ENCODE assay signal across 14 cellular contexts in the genomic region with DNA sequence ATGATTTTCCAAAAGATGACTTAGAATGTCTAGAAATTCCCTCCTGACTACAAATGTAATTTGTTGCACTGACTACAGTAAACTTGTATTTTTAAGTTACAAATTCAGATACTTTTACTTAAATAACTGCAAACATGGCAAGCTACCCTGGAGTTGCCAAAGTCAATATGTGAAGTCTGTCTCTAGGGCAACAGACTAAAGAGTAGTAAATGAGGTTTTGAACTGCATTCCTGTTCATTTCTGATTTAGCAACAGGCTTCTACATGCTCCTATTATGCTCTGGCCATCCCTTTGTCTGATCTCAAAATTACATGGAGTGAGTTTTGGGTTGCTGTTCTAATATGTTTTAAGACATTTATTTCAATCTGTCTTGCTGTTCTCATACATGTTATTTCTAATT. TPM values are rescaled to one million over a fixed set of nuclear protein-coding genes. Genes with fewer than 3 reads are reported as not detected.
DNase-seq lines count a peak whose midpoint lies in the region; ATAC-seq, FAIRE-seq and TF ChIP-seq lines count a peak whose summit lies in the region.
"Had no signal": no experiment of that assay in that cellular context is flagged by ENCODE, and none has a peak within 500 bp of the region (broad histone marks: within the 10 kb centered on the region; RNA-seq: fewer than 3 reads in every experiment).

No MANE protein-coding gene starts in this region.

- no peak for TF ChIP-seq CTCF in cardiac fibroblast (IDR thresholded peaks at IDR 0.05; ENCODE audit: low read depth, low read length)
- TF ChIP-seq CTCF in upper lobe of right lung (IDR thresholded peaks at IDR 0.05) = no peak

- ATAC-seq in left colon (peak; percentile 60), upper lobe of right lung (peak; percentile 80), GM19455 (IDR thresholded peaks at IDR 0.05; ENCODE audit: unreplicated experiment) (no peak)
- ATAC-seq: activated CD4-positive, alpha-beta T cell treated with anti-CD3 and anti-CD28 coated beads for 36 hours had no signal

- no peaks in the 10 kb centered on the region for H3K9me3 ChIP-seq in upper lobe of right lung
- H3K9me3 ChIP-seq: SJCRH30, uterus had no signal

- intact Hi-C loops in left colon (cut with DNase I, micrococcal nuclease) = no loop called here
- intact Hi-C loops in upper lobe of right lung (cut with DNase I) = no loop called here

- H3K4me1 ChIP-seq in upper lobe of right lung = peaks cover 17% of the 10 kb centered on the region
- H3K4me1 ChIP-seq: SJCRH30, uterus had no signal

- H3K27ac ChIP-seq in upper lobe of right lung = no peak overlapping the region
- H3K27ac ChIP-seq: SJCRH30, uterus had no signal

- H3K27me3 ChIP-seq in upper lobe of right lung = no peaks in the 10 kb centered on the region
- H3K27me3 ChIP-seq: SJCRH30, uterus had no signal

- H3K36me3 ChIP-seq in upper lobe of right lung = no peaks in the 10 kb centered on the region
- H3K36me3 ChIP-seq: SJCRH30, uterus had no signal

- FAIRE-seq in HTR-8/SVneo (lab: Jason Lieb, UNC) = no peak
- FAIRE-seq: A204.1, endometrium had no signal

- H3K4me3 ChIP-seq in cardiac fibroblast (replicated peaks in 1 of 2; ENCODE audit: low read depth in 2 of 2, low read length in 2 of 2) (no peak overlapping the region), upper lobe of right lung (no peak overlapping the region)
- H3K4me3 ChIP-seq: SJCRH30, uterus had no signal

- peak; percentile 14 for DNase-seq in SIG-M5 treated with dmso at 0.1 percent for 504 hours (lab: John Stamatoyannopoulos, UW; ENCODE audit: unreplicated experiment)
- DNase-seq in SIG-M5 (lab: John Stamatoyannopoulos, UW) = no peak
- peak; percentile 79 to 88 for DNase-seq in cardiac fibroblast (ENCODE audit: low read depth in 2 of 2)
- no peak for DNase-seq in left colon
- no peak for DNase-seq in upper lobe of right lung
- DNase-seq in Ammon's horn (ENCODE audit: low spot score) = no peak
- DNase-seq in HTR-8/SVneo (ENCODE audit: insufficient read length, low spot score) = no peak
- DNase-seq: activated CD4-positive, alpha-beta T cell treated with anti-CD3 and anti-CD28 coated beads for 36 hours; NCI-H510A treated with DMSO at 0.1 percent for 48 hours; SJCRH30; uterus had no signal

RNA-seq across cellular contexts. Expression of a gene that starts 26.9 kb away (rescaled TPM):
- 10 to 100 TPM; 66.1 to 76.6 TPM for total RNA-seq in left colon
- total RNA-seq in upper lobe of right lung = 33.8 TPM

Comparison
In these comparisons a context has a peak if more than half of its experiments do, and no peak if none do; other contexts are left out.
1. DNase-seq: peak in SIG-M5 treated with dmso at 0.1 percent for 504 hours (single experiment) and cardiac fibroblast (2 of 2); none in SIG-M5 (single experiment), left colon (0 of 2), upper lobe of right lung (single experiment), Ammon's horn (single experiment) and HTR-8/SVneo (single experiment).